28 cellular contexts compared by ENCODE assay signal in genomic region chr2:86818114-86818801, GRCh38. TPM values are rescaled to one million over a fixed set of nuclear protein-coding genes. Genes with fewer than 3 reads are reported as not detected.
"Had no signal": no experiment of that assay in that cellular context is flagged by ENCODE, and none has a peak within 500 bp of the region (broad histone marks: within the 10 kb centered on the region; RNA-seq: fewer than 3 reads in every experiment).

No MANE protein-coding gene starts in this region.

- DNase-seq: activated CD4-positive, alpha-beta T cell treated with anti-CD3 and anti-CD28 coated beads for 48 hours; activated CD4-positive, alpha-beta T cell treated with anti-CD3 and anti-CD28 coated beads, Interleukin-2, amount 50 U/mL, for 48 hours; activated naive CD4-positive, alpha-beta T cell; activated T-cell treated with anti-CD3 and anti-CD28 coated beads, Interleukin-2, amount 50 U/mL, for 48 hours; amniotic stem cell; brain microvascular endothelial cell; endodermal cell; foreskin keratinocyte; heart left ventricle; hypothalamus; immature natural killer cell; kidney; naive thymus-derived CD4-positive, alpha-beta T cell; stimulated activated CD4-positive, alpha-beta T cell treated with anti-CD3 and anti-CD28 coated beads, Interleukin-15, amount 100 ng/mL, for 24 hours; stimulated activated naive CD4-positive, alpha-beta T cell treated with Interleukin-2 at 50 U/mL for 16 hours; substantia nigra; T1000; tibial artery; upper lobe of right lung; WERI-Rb-1 had no signal

- H3K27me3 ChIP-seq: brain microvascular endothelial cell, foreskin keratinocyte, right atrium auricular region had no signal

- H3K27ac Mint-ChIP-seq: activated naive CD4-positive, alpha-beta T cell treated with anti-CD3 and anti-CD28 coated beads, Interleukin-2, amount 50 U/mL, for 72 hours; endodermal cell; immature natural killer cell; mesothelial cell of epicardium; naive thymus-derived CD4-positive, alpha-beta T cell; T-helper 1 cell treated with Interleukin-12 subunit alpha and Interleukin-12 subunit beta and Interleukin-4 antibody, amounts not matched to agents 30 μg/mL and 1 μg/mL, for 36 hours had no signal

- H3K9me3 Mint-ChIP-seq: immature natural killer cell had no signal

- H3K9me3 ChIP-seq: upper lobe of right lung had no signal

- H3K4me1 Mint-ChIP-seq: endodermal cell, immature natural killer cell, mesothelial cell of epicardium had no signal

- H3K36me3 ChIP-seq: brain microvascular endothelial cell, heart left ventricle, right atrium auricular region, tibial artery, upper lobe of right lung, WERI-Rb-1 had no signal

- H3K4me3 Mint-ChIP-seq: endodermal cell; immature natural killer cell; mesothelial cell of epicardium; naive thymus-derived CD4-positive, alpha-beta T cell; T-helper 1 cell treated with Interleukin-12 subunit alpha and Interleukin-12 subunit beta and Interleukin-4 antibody, amounts not matched to agents 30 μg/mL and 1 μg/mL, for 36 hours had no signal

- ATAC-seq: activated CD4-positive, CD25-positive, alpha-beta regulatory T cell treated with anti-CD3 and anti-CD28 coated beads, Interleukin-2, amount 50 U/mL, for 24 hours; activated naive CD4-positive, alpha-beta T cell treated with anti-CD3 and anti-CD28 coated beads, Interleukin-2, amount 50 U/mL, for 72 hours; esophagus mucosa; foreskin keratinocyte; heart left ventricle; naive thymus-derived CD4-positive, alpha-beta T cell; upper lobe of right lung had no signal

- H3K4me3 ChIP-seq: heart left ventricle, right atrium auricular region, tibial artery, upper lobe of right lung had no signal

- H3K36me3 Mint-ChIP-seq: naive thymus-derived CD4-positive, alpha-beta T cell had no signal

- H3K4me1 ChIP-seq: foreskin keratinocyte, heart left ventricle, right atrium auricular region, tibial artery, upper lobe of right lung had no signal

- H3K27ac ChIP-seq: brain microvascular endothelial cell, foreskin keratinocyte, heart left ventricle, right atrium auricular region, tibial artery, upper lobe of right lung, WERI-Rb-1 had no signal

RNA-seq across cellular contexts. Expression of gene CD8A, which starts 27.5 kb away (rescaled TPM):
- total RNA-seq: pulmonary artery endothelial cell had no signal

RNA-seq across cellular contexts. Expression of gene CD8B, which starts 43.4 kb away (rescaled TPM):
- total RNA-seq: astrocyte, endodermal cell, esophagus mucosa, foreskin keratinocyte, mesothelial cell of epicardium, pulmonary artery endothelial cell had no signal
- polyA plus RNA-seq: foreskin keratinocyte had no signal
